In genomic region chr10:104337527-104337984, GRCh38 we compare ENCODE assay signal across 8 cellular contexts. TPM values are rescaled to one million over a fixed set of nuclear protein-coding genes. Genes with fewer than 3 reads are reported as not detected.
A peak's percentile ranks its signal among the peaks of the same experiment; 100 is the strongest.
DNase-seq lines count a peak whose midpoint lies in the region; ATAC-seq and TF ChIP-seq lines count a peak whose summit lies in the region.

No MANE protein-coding gene starts in this region.

- H3K36me3 Mint-ChIP-seq in activated CD8-positive, alpha-beta T cell treated with anti-CD3 and anti-CD28 coated beads, Interleukin-2, amount 10 ng/mL, durations not matched to agents 7 days and 5 days (ENCODE audit: low read depth): peaks cover 23% of the 10 kb centered on the region

- peak overlapping the region; percentile 76 for H3K4me3 ChIP-seq in GM06990 (replicated peaks; ENCODE audit: low read depth, low read length)
- peak overlapping the region; percentile 91 for H3K4me3 ChIP-seq in HUES64 (ENCODE audit: low read length)
- H3K4me3 ChIP-seq in heart left ventricle: peak overlapping the region; percentile 70 to 99 (median 89)
- H3K4me3 ChIP-seq in rectal smooth muscle tissue (ENCODE audit: low read length): peak overlapping the region; percentile 88

- no peaks in the 10 kb centered on the region for H3K9me3 Mint-ChIP-seq in activated CD8-positive, alpha-beta T cell treated with anti-CD3 and anti-CD28 coated beads, Interleukin-2, amount 10 ng/mL, durations not matched to agents 7 days and 5 days (ENCODE audit: insufficient read depth)

- H3K27ac Mint-ChIP-seq in activated CD8-positive, alpha-beta T cell treated with anti-CD3 and anti-CD28 coated beads, Interleukin-2, amount 10 ng/mL, durations not matched to agents 7 days and 5 days: peak overlapping the region; percentile 100

- no peaks in the 10 kb centered on the region for H3K9me3 ChIP-seq in HUES64 (ENCODE audit: insufficient read depth, low read depth, low read length)
- H3K9me3 ChIP-seq in heart left ventricle: no peaks in the 10 kb centered on the region

- peak; percentile 72 for DNase-seq in GM06990 (ENCODE audit: extremely low read depth, insufficient read length)
- no peak for DNase-seq in activated CD8-positive, alpha-beta T cell treated with anti-CD3 and anti-CD28 coated beads, Interleukin-2, amount 10 ng/mL, durations not matched to agents 7 days and 5 days
- peak in 2 of 5 donors; percentile 58 to 63 for DNase-seq in heart left ventricle
- DNase-seq in HK-2 (ENCODE audit: unreplicated experiment): no peak
- DNase-seq in NCI-H1930 (lab: John Stamatoyannopoulos, UW): no peak

- peaks cover 47% of the 10 kb centered on the region for H3K4me1 ChIP-seq in HUES64 (ENCODE audit: insufficient read depth, low read length)
- peaks cover 12 to 62% (median 52%) of the 10 kb centered on the region in 12 donors for H3K4me1 ChIP-seq in heart left ventricle
- H3K4me1 ChIP-seq in rectal smooth muscle tissue (ENCODE audit: control insufficient read depth, insufficient read depth, low read length): peaks cover 34% of the 10 kb centered on the region

- ATAC-seq in GM21528 (IDR thresholded peaks at IDR 0.05; ENCODE audit: low FRiP score, unreplicated experiment) (peak; percentile 47), heart left ventricle (peak in 3 of 4 donors; percentile 10 to 31 (median 14))
- peak; percentile 43 for ATAC-seq in activated CD8-positive, alpha-beta T cell treated with anti-CD3 and anti-CD28 coated beads, Interleukin-2, amount 10 ng/mL, durations not matched to agents 7 days and 5 days

- H3K4me3 Mint-ChIP-seq in activated CD8-positive, alpha-beta T cell treated with anti-CD3 and anti-CD28 coated beads, Interleukin-2, amount 10 ng/mL, durations not matched to agents 7 days and 5 days: peak overlapping the region; percentile 94

- H3K27me3 Mint-ChIP-seq in activated CD8-positive, alpha-beta T cell treated with anti-CD3 and anti-CD28 coated beads, Interleukin-2, amount 10 ng/mL, durations not matched to agents 7 days and 5 days (ENCODE audit: low read depth): peaks cover 10% of the 10 kb centered on the region

- H3K27me3 ChIP-seq in GM06990 (replicated peaks; ENCODE audit: control insufficient read depth, insufficient read depth, low read length) (no peaks in the 10 kb centered on the region), HUES64 (ENCODE audit: insufficient read depth, low read length) (peaks cover 18% of the 10 kb centered on the region; the same call in 1 of the 2 replicates), heart left ventricle (no peaks in the 10 kb centered on the region), rectal smooth muscle tissue (ENCODE audit: control insufficient read depth, insufficient read depth, low read length) (no peaks in the 10 kb centered on the region)

- no peaks in the 10 kb centered on the region for H3K36me3 ChIP-seq in GM06990 (ENCODE audit: control insufficient read depth, insufficient read depth, low read length)
- no peaks in the 10 kb centered on the region for H3K36me3 ChIP-seq in HUES64 (ENCODE audit: insufficient read depth, low read length)
- peaks cover 0 to 12% (median 0%) of the 10 kb centered on the region in 9 donors for H3K36me3 ChIP-seq in heart left ventricle
- no peaks in the 10 kb centered on the region for H3K36me3 ChIP-seq in rectal smooth muscle tissue (ENCODE audit: control insufficient read depth, insufficient read depth, low read length)

- no peak for TF ChIP-seq POLR2A in heart left ventricle (IDR thresholded peaks at IDR 0.05)

- H3K27ac ChIP-seq in HUES64 (ENCODE audit: low read depth, low read length): peak overlapping the region; percentile 96
- H3K27ac ChIP-seq in heart left ventricle: peak overlapping the region; percentile 96 to 100 (median 99)
- H3K27ac ChIP-seq in rectal smooth muscle tissue (ENCODE audit: low read depth, low read length): peak overlapping the region; percentile 95

- WGBS in HUES64: under 1% methylated on average over 19 of the region's 22 CpGs
- WGBS in heart left ventricle, 4 donors: 0% methylated on average over 22 of the region's 22 CpGs

- CTCF ChIA-PET in activated CD8-positive, alpha-beta T cell treated with anti-CD3 and anti-CD28 coated beads, Interleukin-2, amount 10 ng/mL, durations not matched to agents 7 days and 5 days (lab: Charles Lee): interaction anchor here (0.6 to 5.2 kb wide), 16 partner anchors 8 to 216 kb away, joined by 3 to 45 read pairs (median 6); partner anchors contain the start of genes CFAP58, GSTO2 and SFR1

- H3K9ac ChIP-seq in HUES64 (ENCODE audit: low read depth, low read length) (peak overlapping the region; percentile 91), rectal smooth muscle tissue (ENCODE audit: low read length) (peak overlapping the region; percentile 73)

- intact Hi-C loops in heart left ventricle (cut with DNase I): loop anchor here in 2 of 10 donors (5.0 kb wide), 1 partner anchor 35 kb away; no protein-coding TSS in a partner anchor

- peaks cover 55% of the 10 kb centered on the region for H3K4me1 Mint-ChIP-seq in activated CD8-positive, alpha-beta T cell treated with anti-CD3 and anti-CD28 coated beads, Interleukin-2, amount 10 ng/mL, durations not matched to agents 7 days and 5 days (ENCODE audit: low read depth)

- no peak for TF ChIP-seq CTCF in GM06990 (IDR thresholded peaks at IDR 0.05; ENCODE audit: insufficient read depth, low read length, poor library complexity, severe bottlenecking)
- no peak for TF ChIP-seq CTCF in heart left ventricle (IDR thresholded peaks at IDR 0.05)

- POLR2A ChIA-PET in activated CD8-positive, alpha-beta T cell treated with anti-CD3 and anti-CD28 coated beads, Interleukin-2, amount 10 ng/mL, durations not matched to agents 7 days and 5 days (lab: Charles Lee): interaction anchor here (0.8 to 4.4 kb wide), 18 partner anchors 8 to 421 kb away, joined by 3 to 50 read pairs (median 6); partner anchors contain the start of genes CFAP58, GSTO1 and GSTO2

RNA-seq across cellular contexts. Expression of gene ITPRIP, which starts 0.7 kb away (rescaled TPM):
- 13.1 TPM for polyA plus RNA-seq in HUES64 (2013, experiment 1 of 2)
- polyA plus RNA-seq in HUES64 (2013, experiment 2 of 2): 11.5 TPM
- 10 to 100 TPM; 26.6 to 27.1 TPM for total RNA-seq in activated CD8-positive, alpha-beta T cell treated with anti-CD3 and anti-CD28 coated beads, Interleukin-2, amount 10 ng/mL, durations not matched to agents 7 days and 5 days
- total RNA-seq in heart left ventricle: 10 to 100 TPM; 18.4 to 90.2 (median 27.7) TPM
- 10 to 100 TPM; 19.3 to 70.0 TPM for polyA plus RNA-seq in heart left ventricle

RNA-seq across cellular contexts. Expression of gene CFAP58, which starts 16.1 kb away (rescaled TPM):
- polyA plus RNA-seq in HUES64 (2013, experiment 1 of 2): 0.45 TPM
- polyA plus RNA-seq in HUES64 (2013, experiment 2 of 2): 0.57 TPM
- under 1 TPM; 0.24 to 0.47 TPM for total RNA-seq in activated CD8-positive, alpha-beta T cell treated with anti-CD3 and anti-CD28 coated beads, Interleukin-2, amount 10 ng/mL, durations not matched to agents 7 days and 5 days
- 1 to 10 TPM; 1.2 to 4.9 (median 3.2) TPM for total RNA-seq in heart left ventricle
- 1 to 10 TPM in 1 of 2 donors, under 1 TPM in 1; 0.62 to 2.2 TPM for polyA plus RNA-seq in heart left ventricle
